Comparison of ENCODE assay signal across 23 cellular contexts in genomic region chr1:226452981-226453380, GRCh38.
"Had no signal": no experiment of that assay in that cellular context is flagged by ENCODE, and none has a peak within 500 bp of the region (broad histone marks: within the 10 kb centered on the region; RNA-seq: fewer than 3 reads in every experiment).

No MANE protein-coding gene starts in this region.

- ATAC-seq: activated CD4-positive, CD25-positive, alpha-beta regulatory T cell treated with anti-CD3 and anti-CD28 coated beads, Interleukin-2, amount 50 U/mL, for 24 hours; body of pancreas; left ventricle myocardium superior; stimulated activated naive B cell treated with anti-CD40 and anti-IgM and Interleukin-4, amounts not matched to agents 10 μg/mL and 1 μg/mL and 100 μg/mL, for 72 hours had no signal

- H3K36me3 Mint-ChIP-seq: natural killer cell treated with Interleukin-12 subunit alpha and Interleukin-12 subunit beta and Interleukin-15 and Interleukin-18, amount 100 ng/mL, for 72 hours; stimulated activated naive B cell treated with anti-CD40 and anti-IgM and Interleukin-4, amounts not matched to agents 10 μg/mL and 1 μg/mL and 100 μg/mL, for 72 hours had no signal

- H3K4me3 Mint-ChIP-seq: activated CD4-positive, alpha-beta memory T cell treated with anti-CD3 and anti-CD28 coated beads, Interleukin-2, amount 10 ng/mL, durations not matched to agents 7 days and 5 days; activated CD4-positive, alpha-beta T cell treated with anti-CD3 and anti-CD28 coated beads, Interleukin-2, amount 10 ng/mL, durations not matched to agents 24 days and 14 days; activated T-helper 1 cell treated with anti-CD3 and anti-CD28 coated beads, Interleukin-12 subunit alpha, Interleukin-12 subunit beta, Interleukin-2, Interleukin-4 antibody, amounts not matched to agents 30 ng/mL and 10 ng/mL and 1 ng/mL, durations not matched to agents 14 hours and 24 hours and 36 hours; natural killer cell treated with Interleukin-12 subunit alpha and Interleukin-12 subunit beta and Interleukin-15 and Interleukin-18, amount 100 ng/mL, for 72 hours; stimulated activated naive B cell treated with anti-CD40 and anti-IgM and Interleukin-4, amounts not matched to agents 10 μg/mL and 1 μg/mL and 100 μg/mL, for 72 hours had no signal

- H3K27ac Mint-ChIP-seq: activated CD4-positive, alpha-beta memory T cell treated with anti-CD3 and anti-CD28 coated beads, Interleukin-2, amount 10 ng/mL, durations not matched to agents 7 days and 5 days; activated CD4-positive, alpha-beta T cell treated with anti-CD3 and anti-CD28 coated beads, Interleukin-2, amount 10 ng/mL, durations not matched to agents 24 days and 14 days; activated T-helper 1 cell treated with anti-CD3 and anti-CD28 coated beads, Interleukin-12 subunit alpha, Interleukin-12 subunit beta, Interleukin-2, Interleukin-4 antibody, amounts not matched to agents 30 ng/mL and 10 ng/mL and 1 ng/mL, durations not matched to agents 14 hours and 24 hours and 36 hours; natural killer cell treated with Interleukin-12 subunit alpha and Interleukin-12 subunit beta and Interleukin-15 and Interleukin-18, amount 100 ng/mL, for 72 hours had no signal

- H3K9me3 Mint-ChIP-seq: activated CD4-positive, alpha-beta memory T cell treated with anti-CD3 and anti-CD28 coated beads, Interleukin-2, amount 10 ng/mL, durations not matched to agents 7 days and 5 days; activated CD4-positive, alpha-beta T cell treated with anti-CD3 and anti-CD28 coated beads, Interleukin-2, amount 10 ng/mL, durations not matched to agents 24 days and 14 days; activated T-helper 1 cell treated with anti-CD3 and anti-CD28 coated beads, Interleukin-12 subunit alpha, Interleukin-12 subunit beta, Interleukin-2, Interleukin-4 antibody, amounts not matched to agents 30 ng/mL and 10 ng/mL and 1 ng/mL, durations not matched to agents 14 hours and 24 hours and 36 hours; natural killer cell treated with Interleukin-12 subunit alpha and Interleukin-12 subunit beta and Interleukin-15 and Interleukin-18, amount 100 ng/mL, for 72 hours; stimulated activated naive B cell treated with anti-CD40 and anti-IgM and Interleukin-4, amounts not matched to agents 10 μg/mL and 1 μg/mL and 100 μg/mL, for 72 hours had no signal

- H3K36me3 ChIP-seq: transverse colon, vagina had no signal

- DNase-seq: activated CD4-positive, alpha-beta memory T cell treated with anti-CD3 and anti-CD28 coated beads, Interleukin-2, amount 10 ng/mL, durations not matched to agents 7 days and 5 days; activated CD4-positive, alpha-beta T cell treated with anti-CD3 and anti-CD28 coated beads, Interleukin-2, amount 10 ng/mL, durations not matched to agents 24 days and 14 days; activated gamma-delta T cell; activated naive CD4-positive, alpha-beta T cell treated with anti-CD3 and anti-CD28 coated beads, Interleukin-2, amount 50 U/mL, for 16 hours; anterior cingulate cortex; body of pancreas; caudate nucleus; dermis blood vessel endothelial cell; effector memory CD4-positive, alpha-beta T cell; foreskin melanocyte; hypothalamus; left ventricle myocardium superior; occipital lobe; posterior cingulate gyrus; small intestine; stimulated activated CD4-positive, alpha-beta T cell treated with anti-CD3 and anti-CD28 coated beads, Interleukin-15, amount 100 ng/mL, for 24 hours; stimulated activated naive B cell treated with anti-CD40 and anti-IgM and Interleukin-4, amounts not matched to agents 10 μg/mL and 1 μg/mL and 100 μg/mL, for 72 hours; T-helper 2 cell; transverse colon had no signal

- H3K4me3 ChIP-seq: body of pancreas, transverse colon, vagina had no signal

- H3K27me3 ChIP-seq: body of pancreas, transverse colon, vagina had no signal

- H3K4me1 ChIP-seq: body of pancreas, transverse colon, vagina had no signal

- H3K27ac ChIP-seq: body of pancreas, transverse colon, vagina had no signal

- H3K9me3 ChIP-seq: body of pancreas, transverse colon, vagina had no signal
